Comparison of ENCODE assay signal across 8 cellular contexts in genomic region chr6:135002229-135002844, GRCh38. TPM values are rescaled to one million over a fixed set of nuclear protein-coding genes. Genes with fewer than 3 reads are reported as not detected.
DNase-seq lines count a peak whose midpoint lies in the region; ATAC-seq and TF ChIP-seq lines count a peak whose summit lies in the region.

No MANE protein-coding gene starts in this region.

- H3K4me3 ChIP-seq in ovary: no peak overlapping the region

- POLR2A ChIA-PET in GM10248 (lab: Yijun Ruan, JAX): no interaction called here

- H3K27ac ChIP-seq in ovary: no peak overlapping the region

- no peaks in the 10 kb centered on the region for H3K4me1 ChIP-seq in ovary (ENCODE audit: insufficient read depth)

- no peak overlapping the region for H3K4me3 Mint-ChIP-seq in progenitor cell of endocrine pancreas (ENCODE audit: low read depth)

- no peaks in the 10 kb centered on the region for H3K9me3 ChIP-seq in ovary

- TF ChIP-seq EP300 in ovary (IDR thresholded peaks at IDR 0.05): no peak

- H3K27ac Mint-ChIP-seq in progenitor cell of endocrine pancreas: no peak overlapping the region

- peaks cover 5% of the 10 kb centered on the region for H3K36me3 Mint-ChIP-seq in progenitor cell of endocrine pancreas (ENCODE audit: insufficient read depth)

- DNase-seq in GM10248 (ENCODE audit: extremely low spot score) (no peak), M059J (ENCODE audit: low read depth) (peak; percentile 28), dermis blood vessel endothelial cell (peak; percentile 51), progenitor cell of endocrine pancreas (ENCODE audit: low spot score, unreplicated experiment) (no peak), ovary (no peak), occipital lobe (lab: John Stamatoyannopoulos, UW) (no peak)
- no peak for DNase-seq in activated T-cell treated with anti-CD3 and anti-CD28 coated beads, Interleukin-2, amount 50 U/mL, for 48 hours

- no peaks in the 10 kb centered on the region for H3K36me3 ChIP-seq in ovary

- no peaks in the 10 kb centered on the region for H3K9me3 Mint-ChIP-seq in progenitor cell of endocrine pancreas (ENCODE audit: low read depth)

- no peaks in the 10 kb centered on the region for H3K27me3 Mint-ChIP-seq in progenitor cell of endocrine pancreas

- 75 to 84% (median 79%) methylated on average over 5 of the region's 5 CpGs for WGBS in ovary, 3 donors

- CTCF ChIA-PET in GM10248 (lab: Yijun Ruan, JAX): interaction anchor here (0.6 to 1.0 kb wide), 5 partner anchors 10 to 86 kb away, joined by 3 to 4 read pairs (median 3); no protein-coding TSS in a partner anchor

- TF ChIP-seq POLR2A in ovary (IDR thresholded peaks at IDR 0.05): no peak

- intact Hi-C loops in ovary (cut with DNase I): no loop called here

- H3K4me1 Mint-ChIP-seq in progenitor cell of endocrine pancreas (ENCODE audit: low read depth): no peaks in the 10 kb centered on the region

- ATAC-seq in GM19023 (IDR thresholded peaks at IDR 0.05; ENCODE audit: unreplicated experiment): no peak

- H3K27me3 ChIP-seq in ovary: no peaks in the 10 kb centered on the region

- peak; percentile 40 for TF ChIP-seq CTCF in GM10248 (IDR thresholded peaks at IDR 0.05; ENCODE audit: control extremely low read depth, extremely low read depth, low read depth, missing control alignments)
- peak; percentile 77 for TF ChIP-seq CTCF in progenitor cell of endocrine pancreas (IDR thresholded peaks at IDR 0.05; ENCODE audit: unreplicated experiment)
- TF ChIP-seq CTCF in ovary (IDR thresholded peaks at IDR 0.05): peak in 1 of 3 donors; percentile 9

RNA-seq across cellular contexts. Expression of gene HBS1L, which starts 52.3 kb away (rescaled TPM):
- total RNA-seq in M059J (2014; rRNA removed; shearing (Covaris generic)): 98.1 and 137 TPM in 2 replicates
- 106 and 170 TPM in 2 replicates for total RNA-seq in dermis blood vessel endothelial cell
- total RNA-seq in progenitor cell of endocrine pancreas: 77.2 and 88.7 TPM in 2 replicates
- 10 to 100 TPM; 25.4 to 68.1 (median 56.5) TPM for total RNA-seq in ovary
- polyA plus RNA-seq in ovary: 10 to 100 TPM; 29.3 to 42.2 TPM
- 128 TPM for total RNA-seq in occipital lobe

RNA-seq across cellular contexts. Expression of gene ALDH8A1, which starts 52.4 kb away (rescaled TPM):
- total RNA-seq in M059J (2014; rRNA removed; shearing (Covaris generic)): not detected in 2 replicates
- 0.37 and 0.51 TPM in 2 replicates for total RNA-seq in dermis blood vessel endothelial cell
- 0.40 and 1.5 TPM in 2 replicates for total RNA-seq in progenitor cell of endocrine pancreas
- total RNA-seq in ovary: 1 to 10 TPM in 1 of 7 donors, under 1 TPM in 6; 0.51 to 1.3 (median 0.80) TPM
- polyA plus RNA-seq in ovary: 1 to 10 TPM in 1 of 2 donors, under 1 TPM in 1; 0.21 to 5.4 TPM
- 1.4 TPM for total RNA-seq in occipital lobe

Comparison
In these comparisons a context has a peak if more than half of its experiments do, and no peak if none do; other contexts are left out.
1. DNase-seq: peak in M059J (single experiment) and dermis blood vessel endothelial cell (single experiment); none in GM10248 (single experiment), progenitor cell of endocrine pancreas (single experiment), ovary (0 of 5), activated T-cell treated with anti-CD3 and anti-CD28 coated beads, Interleukin-2, amount 50 U/mL, for 48 hours (0 of 2) and occipital lobe (single experiment).